In the genomic region with DNA sequence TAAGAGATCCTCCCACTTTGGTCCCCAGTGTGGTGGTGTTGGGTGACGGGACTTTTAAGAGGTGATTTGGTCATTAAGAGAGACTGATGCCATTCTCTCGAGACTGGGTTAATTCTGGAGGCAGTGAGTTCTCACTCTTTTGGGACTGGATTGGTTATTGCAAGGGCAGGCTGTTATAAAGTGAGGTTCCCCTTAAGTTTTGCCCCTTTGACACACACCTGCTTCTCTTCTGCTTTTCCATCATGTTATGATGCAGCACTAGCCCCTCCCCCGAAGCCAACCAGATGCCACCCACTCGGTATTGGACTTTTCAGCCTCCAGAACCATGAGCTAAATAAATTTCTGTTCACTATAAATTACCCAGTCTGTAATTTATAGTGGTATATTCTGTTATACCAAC, we compare ENCODE assay signal across 30 cellular contexts. TPM values are rescaled to one million over a fixed set of nuclear protein-coding genes. Genes with fewer than 3 reads are reported as not detected.
DNase-seq lines count a peak whose midpoint lies in the region; ATAC-seq, FAIRE-seq and TF ChIP-seq lines count a peak whose summit lies in the region.
"Had no signal": no experiment of that assay in that cellular context is flagged by ENCODE, and none has a peak within 500 bp of the region (broad histone marks: within the 10 kb centered on the region; RNA-seq: fewer than 3 reads in every experiment).

No MANE protein-coding gene starts in this region.

- no peak for DNase-seq in CD8-positive, alpha-beta T cell
- peak; percentile 4 for DNase-seq in kidney
- DNase-seq in naive B cell = no peak
- no peak for DNase-seq in stimulated activated naive B cell treated with anti-CD40 and anti-IgM and Interleukin-4, amounts not matched to agents 10 μg/mL and 1 μg/mL and 100 μg/mL, for 72 hours
- no peak for DNase-seq in SKM-1 treated with dmso at 0.1 percent for 144 hours (lab: John Stamatoyannopoulos, UW; ENCODE audit: unreplicated experiment)
- no peak for DNase-seq in C1 segment of cervical spinal cord (lab: John Stamatoyannopoulos, UW)
- DNase-seq: ACHN; BE2C; CD4-positive, alpha-beta T cell; CD8-positive, alpha-beta memory T cell; COR-L47; DMS 273 treated with DMSO at 0.1 percent for 48 hours; DMS153; DMS53; DMS79; DND-41; EL; GDM1 had no signal

- no peaks in the 10 kb centered on the region for H3K9me3 Mint-ChIP-seq in CD8-positive, alpha-beta T cell
- H3K9me3 Mint-ChIP-seq in naive B cell = peaks cover 0 to 3% (median 0%) of the 10 kb centered on the region in 7 donors
- H3K9me3 Mint-ChIP-seq in stimulated activated naive B cell treated with anti-CD40 and anti-IgM and Interleukin-4, amounts not matched to agents 10 μg/mL and 1 μg/mL and 100 μg/mL, for 72 hours = peaks cover 3 to 4% of the 10 kb centered on the region in 2 donors
- H3K9me3 Mint-ChIP-seq: CD4-positive, alpha-beta T cell; CD8-positive, alpha-beta memory T cell had no signal

- H3K27ac ChIP-seq in CD8-positive, alpha-beta T cell (ENCODE audit: low read depth, low read length) = no peak overlapping the region
- H3K27ac ChIP-seq in kidney (ENCODE audit: low read depth in 2 of 2, low read length in 2 of 2) = no peak overlapping the region
- H3K27ac ChIP-seq: 22Rv1, BLaER1, C4-2B had no signal

- no peaks in the 10 kb centered on the region for H3K9me3 ChIP-seq in CD8-positive, alpha-beta T cell (ENCODE audit: low read length)
- no peaks in the 10 kb centered on the region for H3K9me3 ChIP-seq in kidney (ENCODE audit: control insufficient read depth in 1 of 2, low read length in 2 of 2)
- H3K9me3 ChIP-seq: BE2C, BLaER1 had no signal

- peaks cover 14% of the 10 kb centered on the region for H3K4me1 Mint-ChIP-seq in CD8-positive, alpha-beta T cell (ENCODE audit: low read depth)
- H3K4me1 Mint-ChIP-seq in naive B cell = peaks cover 4 to 12% (median 5%) of the 10 kb centered on the region in 3 donors
- peaks cover 20 to 26% of the 10 kb centered on the region in 2 donors for H3K4me1 Mint-ChIP-seq in stimulated activated naive B cell treated with anti-CD40 and anti-IgM and Interleukin-4, amounts not matched to agents 10 μg/mL and 1 μg/mL and 100 μg/mL, for 72 hours

- no peaks in the 10 kb centered on the region for H3K27me3 Mint-ChIP-seq in CD8-positive, alpha-beta T cell (ENCODE audit: low read depth)
- peaks cover 8 to 16% (median 14%) of the 10 kb centered on the region in 3 donors for H3K27me3 Mint-ChIP-seq in naive B cell
- H3K27me3 Mint-ChIP-seq in stimulated activated naive B cell treated with anti-CD40 and anti-IgM and Interleukin-4, amounts not matched to agents 10 μg/mL and 1 μg/mL and 100 μg/mL, for 72 hours = peaks cover 7 to 8% of the 10 kb centered on the region in 2 donors
- H3K27me3 Mint-ChIP-seq: CD4-positive, alpha-beta T cell had no signal

- no peaks in the 10 kb centered on the region for H3K36me3 Mint-ChIP-seq in CD8-positive, alpha-beta T cell
- H3K36me3 Mint-ChIP-seq in naive B cell = no peaks in the 10 kb centered on the region
- H3K36me3 Mint-ChIP-seq in stimulated activated naive B cell treated with anti-CD40 and anti-IgM and Interleukin-4, amounts not matched to agents 10 μg/mL and 1 μg/mL and 100 μg/mL, for 72 hours = peaks cover 4 to 5% of the 10 kb centered on the region in 2 donors
- H3K36me3 Mint-ChIP-seq: CD8-positive, alpha-beta memory T cell had no signal

- peaks cover 13% of the 10 kb centered on the region for H3K4me1 ChIP-seq in CD8-positive, alpha-beta T cell (ENCODE audit: insufficient read depth, low read length)
- no peaks in the 10 kb centered on the region for H3K4me1 ChIP-seq in kidney (ENCODE audit: control insufficient read depth in 1 of 2, insufficient read depth in 1 of 2, low read depth in 1 of 2, low read length in 2 of 2)
- H3K4me1 ChIP-seq: BE2C had no signal

- FAIRE-seq in kidney (lab: Jason Lieb, UNC) = no peak
- FAIRE-seq: A204.1, GM12878, GM12892, GM18507 had no signal

- peak overlapping the region; percentile 32 for H3K27ac Mint-ChIP-seq in CD8-positive, alpha-beta T cell
- no peak overlapping the region for H3K27ac Mint-ChIP-seq in naive B cell
- no peak overlapping the region for H3K27ac Mint-ChIP-seq in stimulated activated naive B cell treated with anti-CD40 and anti-IgM and Interleukin-4, amounts not matched to agents 10 μg/mL and 1 μg/mL and 100 μg/mL, for 72 hours
- H3K27ac Mint-ChIP-seq: CD4-positive, alpha-beta T cell had no signal

- no peak for ATAC-seq in CD8-positive, alpha-beta T cell
- ATAC-seq in naive B cell (ENCODE audit: low read depth in 2 of 2) (peak; percentile 52 to 55), GM21825 (IDR thresholded peaks at IDR 0.05; ENCODE audit: unreplicated experiment) (no peak)
- peak; percentile 67 to 71 for ATAC-seq in stimulated activated naive B cell treated with anti-CD40 and anti-IgM and Interleukin-4, amounts not matched to agents 10 μg/mL and 1 μg/mL and 100 μg/mL, for 72 hours (replicated peaks)
- ATAC-seq: GM12878 had no signal

- no peaks in the 10 kb centered on the region for H3K36me3 ChIP-seq in CD8-positive, alpha-beta T cell (ENCODE audit: insufficient read depth, low read length)
- no peaks in the 10 kb centered on the region for H3K36me3 ChIP-seq in kidney (ENCODE audit: control insufficient read depth in 1 of 2, insufficient read depth in 2 of 2, low read length in 2 of 2)
- H3K36me3 ChIP-seq: BE2C, BLaER1 had no signal

- no peak for TF ChIP-seq CTCF in CD8-positive, alpha-beta T cell (IDR thresholded peaks at IDR 0.05)
- TF ChIP-seq CTCF in kidney (IDR thresholded peaks at IDR 0.05; ENCODE audit: borderline replicate concordance, extremely low read depth, insufficient read depth) = no peak

- no peak overlapping the region for H3K9ac ChIP-seq in kidney (ENCODE audit: low read length in 2 of 2)
- H3K9ac ChIP-seq: BLaER1 had no signal

- H3K4me3 Mint-ChIP-seq in CD8-positive, alpha-beta T cell = no peak overlapping the region
- H3K4me3 Mint-ChIP-seq in naive B cell = no peak overlapping the region
- H3K4me3 Mint-ChIP-seq in stimulated activated naive B cell treated with anti-CD40 and anti-IgM and Interleukin-4, amounts not matched to agents 10 μg/mL and 1 μg/mL and 100 μg/mL, for 72 hours = no peak overlapping the region
- H3K4me3 Mint-ChIP-seq: CD4-positive, alpha-beta T cell; CD8-positive, alpha-beta memory T cell had no signal

- CTCF ChIA-PET in CD8-positive, alpha-beta T cell (lab: Charles Lee) = interaction anchor here (0.7 to 1.2 kb wide), 3 partner anchors 14 to 83 kb away, joined by 3 to 4 read pairs (median 3); no protein-coding TSS in a partner anchor

- POLR2A ChIA-PET in CD8-positive, alpha-beta T cell (lab: Charles Lee) = interaction anchor here (0.8 to 1.4 kb wide), 2 partner anchors 12 to 23 kb away, joined by 3 to 5 read pairs; no protein-coding TSS in a partner anchor

- intact Hi-C loops in CD8-positive, alpha-beta T cell (cut with DNase I, micrococcal nuclease) = no loop called here
- intact Hi-C loops in kidney (cut with DNase I) = no loop called here

- no peaks in the 10 kb centered on the region for H3K27me3 ChIP-seq in CD8-positive, alpha-beta T cell (ENCODE audit: insufficient read depth, low read length)
- H3K27me3 ChIP-seq: BE2C, BLaER1 had no signal

- H3K4me3 ChIP-seq in CD8-positive, alpha-beta T cell (ENCODE audit: low read depth, low read length) = no peak overlapping the region
- no peak overlapping the region for H3K4me3 ChIP-seq in kidney (ENCODE audit: low read length in 2 of 2)
- H3K4me3 ChIP-seq: BLaER1, GM12878 had no signal

RNA-seq across cellular contexts. Expression of a gene that starts 16.3 kb away (rescaled TPM):
- 100 to 1,000 TPM; 207 to 221 TPM for total RNA-seq in CD8-positive, alpha-beta T cell
- total RNA-seq in kidney = 87.3 TPM
- polyA plus RNA-seq in kidney (ENCODE audit: insufficient read depth, low read depth, low replicate concordance) = 29.8 TPM
- polyA plus RNA-seq in naive B cell (ENCODE audit: low read depth in 6 of 6) = 10 to 100 TPM; 10.4 to 29.3 (median 12.3) TPM

RNA-seq across cellular contexts. Expression of a gene that starts 19.8 kb away (rescaled TPM):
- 1 to 10 TPM; 5.0 to 5.7 TPM for total RNA-seq in CD8-positive, alpha-beta T cell
- 9.1 TPM for total RNA-seq in kidney
- polyA plus RNA-seq in kidney (ENCODE audit: insufficient read depth, low read depth, low replicate concordance) (2.0 TPM), naive B cell (ENCODE audit: low read depth in 6 of 6) (10 to 100 TPM in 2 of 6 donors, 1 to 10 TPM in 4; 6.7 to 14.7 (median 8.8) TPM)

RNA-seq across cellular contexts. Expression of a gene that starts 46.5 kb away (rescaled TPM):
- 1 to 10 TPM; 1.9 to 2.3 TPM for total RNA-seq in CD8-positive, alpha-beta T cell
- total RNA-seq in kidney = 24.1 TPM
- polyA plus RNA-seq in kidney (ENCODE audit: insufficient read depth, low read depth, low replicate concordance) = 9.6 TPM
- polyA plus RNA-seq in naive B cell (ENCODE audit: low read depth in 6 of 6) = under 1 TPM in 4 of 6 donors, not detected in 2; 0.06 to 0.36 (median 0.28) TPM

RNA-seq across cellular contexts. Expression of a gene that starts 57.1 kb away (rescaled TPM):
- total RNA-seq in CD8-positive, alpha-beta T cell = 1 to 10 TPM; 1.4 to 1.5 TPM
- total RNA-seq in kidney = 3.5 TPM
- polyA plus RNA-seq in kidney (ENCODE audit: insufficient read depth, low read depth, low replicate concordance) (3.1 TPM), naive B cell (ENCODE audit: low read depth in 6 of 6) (1 to 10 TPM in 5 of 6 donors, not detected in 1; 2.9 to 8.2 (median 4.9) TPM)

RNA-seq across cellular contexts. Expression of a gene that starts 57.7 kb away (rescaled TPM):
- total RNA-seq in CD8-positive, alpha-beta T cell = not detected
- 134 TPM for total RNA-seq in kidney
- polyA plus RNA-seq in kidney (ENCODE audit: insufficient read depth, low read depth, low replicate concordance) (331 TPM), naive B cell (ENCODE audit: low read depth in 6 of 6) (not detected)
- total RNA-seq: A673; CD4-positive, alpha-beta T cell; CD8-positive, alpha-beta memory T cell; Daoy; G401 had no signal
- polyA plus RNA-seq: AG04450 had no signal

Comparison
In these comparisons a context has a peak if more than half of its experiments do, and no peak if none do; other contexts are left out.
1. ATAC-seq: peak in naive B cell (2 of 2) and stimulated activated naive B cell treated with anti-CD40 and anti-IgM and Interleukin-4, amounts not matched to agents 10 μg/mL and 1 μg/mL and 100 μg/mL, for 72 hours (2 of 2); none in CD8-positive, alpha-beta T cell (single experiment) and GM21825 (single experiment).